26 cellular contexts compared by ENCODE assay signal in genomic region chr15:38320181-38320580, GRCh38.
"Had no signal": no experiment of that assay in that cellular context is flagged by ENCODE, and none has a peak within 500 bp of the region (broad histone marks: within the 10 kb centered on the region; RNA-seq: fewer than 3 reads in every experiment).

No MANE protein-coding gene starts in this region.

- H3K27ac Mint-ChIP-seq: activated CD4-positive, alpha-beta T cell treated with anti-CD3 and anti-CD28 coated beads for 36 hours; activated naive CD8-positive, alpha-beta T cell treated with anti-CD3 and anti-CD28 coated beads, Interleukin-2, amount 10 ng/mL, durations not matched to agents 7 days and 5 days; activated T-helper 17 cell treated with anti-CD3 and anti-CD28 coated beads, Interleukin-2, amount 50 U/mL, for 72 hours; natural killer cell; stimulated activated effector memory CD8-positive, alpha-beta T cell treated with anti-CD3 and anti-CD28 coated beads, Interleukin-12 subunit alpha, Interleukin-12 subunit beta, amount 100 ng/mL, for 72 hours; T-helper 17 cell had no signal

- DNase-seq: activated CD4-positive, alpha-beta T cell treated with anti-CD3 and anti-CD28 coated beads for 36 hours; activated CD4-positive, alpha-beta T cell treated with anti-CD3 and anti-CD28 coated beads, Interleukin-2, amount 50 U/mL, for 48 hours; activated naive CD4-positive, alpha-beta T cell; activated naive CD8-positive, alpha-beta T cell treated with anti-CD3 and anti-CD28 coated beads, Interleukin-2, amount 10 ng/mL, durations not matched to agents 7 days and 5 days; activated T-cell treated with anti-CD3 and anti-CD28 coated beads, Interleukin-2, amount 50 U/mL, for 1 hour; amygdala; body of pancreas; central memory CD4-positive, alpha-beta T cell; cortex of kidney; erythroblast; foreskin keratinocyte; glutamatergic neuron; hippocampal formation; islet precursor cell; left colon; natural killer cell; pancreas; right lobe of liver; stimulated activated CD4-positive, alpha-beta T cell treated with anti-CD3 and anti-CD28 coated beads, Interleukin-4, amount 100 ng/mL, for 24 hours; stomach; T-helper 17 cell; trophoblast cell had no signal

- H3K27me3 Mint-ChIP-seq: activated naive CD8-positive, alpha-beta T cell treated with anti-CD3 and anti-CD28 coated beads, Interleukin-2, amount 10 ng/mL, durations not matched to agents 7 days and 5 days had no signal

- H3K36me3 ChIP-seq: right lobe of liver, vagina had no signal

- H3K4me3 ChIP-seq: body of pancreas, lung, pancreas, right lobe of liver, stomach, vagina had no signal

- H3K27me3 ChIP-seq: body of pancreas, foreskin keratinocyte, pancreas, right lobe of liver, stomach, vagina had no signal

- H3K9me3 Mint-ChIP-seq: activated naive CD8-positive, alpha-beta T cell treated with anti-CD3 and anti-CD28 coated beads, Interleukin-2, amount 10 ng/mL, durations not matched to agents 7 days and 5 days; activated T-helper 17 cell treated with anti-CD3 and anti-CD28 coated beads, Interleukin-2, amount 50 U/mL, for 72 hours; natural killer cell; stimulated activated effector memory CD8-positive, alpha-beta T cell treated with anti-CD3 and anti-CD28 coated beads, Interleukin-12 subunit alpha, Interleukin-12 subunit beta, amount 100 ng/mL, for 72 hours had no signal

- H3K36me3 Mint-ChIP-seq: activated naive CD8-positive, alpha-beta T cell treated with anti-CD3 and anti-CD28 coated beads, Interleukin-2, amount 10 ng/mL, durations not matched to agents 7 days and 5 days; natural killer cell; stimulated activated effector memory CD8-positive, alpha-beta T cell treated with anti-CD3 and anti-CD28 coated beads, Interleukin-12 subunit alpha, Interleukin-12 subunit beta, amount 100 ng/mL, for 72 hours had no signal

- H3K4me1 ChIP-seq: body of pancreas, foreskin keratinocyte, pancreas, right lobe of liver had no signal

- ATAC-seq: activated CD4-positive, alpha-beta T cell treated with anti-CD3 and anti-CD28 coated beads for 36 hours; activated T-helper 17 cell treated with anti-CD3 and anti-CD28 coated beads, Interleukin-2, amount 50 U/mL, for 72 hours; body of pancreas; foreskin keratinocyte; left colon; natural killer cell; pancreas; right lobe of liver; stimulated activated effector memory CD8-positive, alpha-beta T cell treated with anti-CD3 and anti-CD28 coated beads, Interleukin-12 subunit alpha, Interleukin-12 subunit beta, amount 100 ng/mL, for 72 hours; T-helper 17 cell had no signal

- H3K4me3 Mint-ChIP-seq: activated CD4-positive, alpha-beta T cell treated with anti-CD3 and anti-CD28 coated beads for 36 hours; activated naive CD8-positive, alpha-beta T cell treated with anti-CD3 and anti-CD28 coated beads, Interleukin-2, amount 10 ng/mL, durations not matched to agents 7 days and 5 days; activated T-helper 17 cell treated with anti-CD3 and anti-CD28 coated beads, Interleukin-2, amount 50 U/mL, for 72 hours; natural killer cell; stimulated activated effector memory CD8-positive, alpha-beta T cell treated with anti-CD3 and anti-CD28 coated beads, Interleukin-12 subunit alpha, Interleukin-12 subunit beta, amount 100 ng/mL, for 72 hours; T-helper 17 cell had no signal

- H3K4me1 Mint-ChIP-seq: activated CD4-positive, alpha-beta T cell treated with anti-CD3 and anti-CD28 coated beads for 36 hours; activated naive CD8-positive, alpha-beta T cell treated with anti-CD3 and anti-CD28 coated beads, Interleukin-2, amount 10 ng/mL, durations not matched to agents 7 days and 5 days; activated T-helper 17 cell treated with anti-CD3 and anti-CD28 coated beads, Interleukin-2, amount 50 U/mL, for 72 hours; stimulated activated effector memory CD8-positive, alpha-beta T cell treated with anti-CD3 and anti-CD28 coated beads, Interleukin-12 subunit alpha, Interleukin-12 subunit beta, amount 100 ng/mL, for 72 hours; T-helper 17 cell had no signal

- H3K27ac ChIP-seq: body of pancreas, foreskin keratinocyte, pancreas, right lobe of liver, stomach, vagina had no signal
